Comparison of ENCODE assay signal across 24 cellular contexts in genomic region chr20:52231230-52231746, GRCh38. TPM values are rescaled to one million over a fixed set of nuclear protein-coding genes. Genes with fewer than 3 reads are reported as not detected.
DNase-seq lines count a peak whose midpoint lies in the region; FAIRE-seq and TF ChIP-seq lines count a peak whose summit lies in the region.
"Had no signal": no experiment of that assay in that cellular context is flagged by ENCODE, and none has a peak within 500 bp of the region (broad histone marks: within the 10 kb centered on the region; RNA-seq: fewer than 3 reads in every experiment).

No MANE protein-coding gene starts in this region.

- no peaks in the 10 kb centered on the region for H3K9me3 ChIP-seq in small intestine (ENCODE audit: control insufficient read depth, low read depth)
- no peaks in the 10 kb centered on the region for H3K9me3 ChIP-seq in esophagus muscularis mucosa
- H3K9me3 ChIP-seq: adrenal gland, uterus had no signal

- TF ChIP-seq CTCF in esophagus muscularis mucosa (IDR thresholded peaks at IDR 0.05), result no peak

- no peak for TF ChIP-seq EP300 in esophagus muscularis mucosa (IDR thresholded peaks at IDR 0.05)

- intact Hi-C loops in esophagus muscularis mucosa (cut with DNase I), result no loop called here

- peak; percentile 13 for DNase-seq in NOMO-1 treated with DMSO at 0.1 percent for 48 hours (lab: John Stamatoyannopoulos, UW; ENCODE audit: unreplicated experiment)
- no peak for DNase-seq in NOMO-1 treated with dmso at 0.1 percent for 144 hours (lab: John Stamatoyannopoulos, UW; ENCODE audit: unreplicated experiment)
- peak; percentile 52 for DNase-seq in HuH-7.5 (ENCODE audit: low spot score)
- DNase-seq in small intestine, result peak; percentile 95
- no peak for DNase-seq in DMS53 treated with DMSO at 0.1 percent for 48 hours (lab: John Stamatoyannopoulos, UW; ENCODE audit: unreplicated experiment)
- DNase-seq in activated effector memory CD4-positive, alpha-beta T cell treated with Interleukin-2 at 50 U/mL for 16 hours, result no peak
- no peak for DNase-seq in esophagus muscularis mucosa (ENCODE audit: extremely low spot score)
- DNase-seq: 8988T; activated CD4-positive, alpha-beta T cell treated with anti-CD3 and anti-CD28 coated beads, Interleukin-2, amount 10 ng/mL, durations not matched to agents 7 days and 5 days; activated CD8-positive, alpha-beta memory T cell treated with anti-CD3 and anti-CD28 coated beads, Interleukin-2, amount 50 U/mL, for 4 hours; activated gamma-delta T cell treated with Interleukin-2 at 50 U/mL for 16 hours; adrenal gland; COR-L47; hippocampal formation; mesenchymal stem cell; naive thymus-derived CD4-positive, alpha-beta T cell; NCI-H526; right cardiac atrium; SHP77; stimulated activated CD4-positive, alpha-beta T cell treated with anti-CD3 and anti-CD28 coated beads, Interleukin-15, amount 100 ng/mL, for 24 hours; uterus had no signal

- no peak overlapping the region for H3K4me3 ChIP-seq in small intestine (ENCODE audit: low read depth in 1 of 2, low read length in 2 of 2)
- H3K4me3 ChIP-seq in esophagus muscularis mucosa, result no peak overlapping the region
- H3K4me3 ChIP-seq: adrenal gland, uterus had no signal

- H3K4me1 ChIP-seq in small intestine (ENCODE audit: control insufficient read depth in 2 of 2, insufficient read depth in 1 of 2, low read depth in 1 of 2, low read length in 1 of 2), result no peaks in the 10 kb centered on the region
- no peaks in the 10 kb centered on the region for H3K4me1 ChIP-seq in esophagus muscularis mucosa
- H3K4me1 ChIP-seq: adrenal gland, uterus had no signal

- no peaks in the 10 kb centered on the region for H3K36me3 ChIP-seq in small intestine (ENCODE audit: control insufficient read depth in 2 of 2, insufficient read depth in 2 of 2, low read length in 2 of 2)
- H3K36me3 ChIP-seq in esophagus muscularis mucosa, result no peaks in the 10 kb centered on the region
- H3K36me3 ChIP-seq: adrenal gland, uterus had no signal

- H3K27ac ChIP-seq in small intestine (ENCODE audit: low read depth in 1 of 2, low read length in 1 of 2) (no peak overlapping the region), esophagus muscularis mucosa (replicated peaks in 1 of 4) (no peak overlapping the region)
- H3K27ac ChIP-seq: adrenal gland, uterus had no signal

- no peaks in the 10 kb centered on the region for H3K27me3 ChIP-seq in small intestine (ENCODE audit: control insufficient read depth in 2 of 2, insufficient read depth in 2 of 2, low read length in 2 of 2)
- peaks cover 0 to 15% (median 0%) of the 10 kb centered on the region in 4 donors for H3K27me3 ChIP-seq in esophagus muscularis mucosa
- H3K27me3 ChIP-seq: uterus had no signal

- FAIRE-seq in islet of Langerhans (lab: Jason Lieb, UNC) (peak; percentile 43), small intestine (lab: Jason Lieb, UNC) (peak; percentile 94)
- FAIRE-seq: H54, keratinocyte had no signal

- no peak for TF ChIP-seq POLR2A in esophagus muscularis mucosa (IDR thresholded peaks at IDR 0.05; ENCODE audit: low read depth)

RNA-seq across cellular contexts. Expression of gene ZFP64, which starts 39.7 kb away (rescaled TPM):
- polyA plus RNA-seq in small intestine, result 1 to 10 TPM; 4.1 to 9.3 (median 5.8) TPM
- total RNA-seq in esophagus muscularis mucosa, result 10 to 100 TPM in 2 of 4 donors, 1 to 10 TPM in 2; 7.6 to 15.7 (median 11.2) TPM

Comparison
In these comparisons a context has a peak if more than half of its experiments do, and no peak if none do; other contexts are left out.
1. DNase-seq: peak in NOMO-1 treated with DMSO at 0.1 percent for 48 hours (single experiment), HuH-7.5 (single experiment) and small intestine (single experiment); none in NOMO-1 treated with dmso at 0.1 percent for 144 hours (single experiment), DMS53 treated with DMSO at 0.1 percent for 48 hours (single experiment), activated effector memory CD4-positive, alpha-beta T cell treated with Interleukin-2 at 50 U/mL for 16 hours (single experiment) and esophagus muscularis mucosa (single experiment).